In genomic region chr10:78541528-78542470, GRCh38 we compare ENCODE assay signal across 12 cellular contexts.
DNase-seq lines count a peak whose midpoint lies in the region; ATAC-seq and TF ChIP-seq lines count a peak whose summit lies in the region.
"Had no signal": no experiment of that assay in that cellular context is flagged by ENCODE, and none has a peak within 500 bp of the region (broad histone marks: within the 10 kb centered on the region; RNA-seq: fewer than 3 reads in every experiment).

No MANE protein-coding gene starts in this region.

- no peaks in the 10 kb centered on the region for H3K27me3 ChIP-seq in CD4-positive, alpha-beta T cell (ENCODE audit: control insufficient read depth, insufficient read depth, low read length)
- H3K27me3 ChIP-seq in Loucy (ENCODE audit: insufficient read depth, low read length, poor library complexity, severe bottlenecking) = no peaks in the 10 kb centered on the region

- H4K20me1 ChIP-seq in Loucy (ENCODE audit: insufficient read depth, low read length, poor library complexity, severe bottlenecking) = no peaks in the 10 kb centered on the region

- peak overlapping the region; percentile 74; the same call in 1 of the 2 replicates for H2AFZ ChIP-seq in Loucy (ENCODE audit: low read length)

- intact Hi-C loops in CD4-positive, alpha-beta T cell (cut with DNase I, micrococcal nuclease) = no loop called here

- H3K27ac ChIP-seq in CD4-positive, alpha-beta T cell (ENCODE audit: low read depth, low read length) = no peak overlapping the region
- H3K27ac ChIP-seq in coronary artery = peak overlapping the region in 1 of 2 donors; percentile 82
- H3K27ac ChIP-seq: epithelial cell of prostate had no signal

- H3K79me2 ChIP-seq in Loucy (ENCODE audit: insufficient read depth, low read length) = no peaks in the 10 kb centered on the region
- H3K79me2 ChIP-seq: parathyroid adenoma had no signal

- H3K4me3 ChIP-seq in Loucy (ENCODE audit: low read length, poor library complexity, severe bottlenecking) (no peak overlapping the region), coronary artery (no peak overlapping the region)

- H3K36me3 Mint-ChIP-seq in CD4-positive, alpha-beta T cell (ENCODE audit: low read depth) = no peaks in the 10 kb centered on the region
- no peaks in the 10 kb centered on the region for H3K36me3 Mint-ChIP-seq in naive thymus-derived CD8-positive, alpha-beta T cell

- peaks cover 6% of the 10 kb centered on the region for H3K4me1 Mint-ChIP-seq in CD4-positive, alpha-beta T cell (ENCODE audit: low read depth)
- peaks cover 0 to 8% (median 4%) of the 10 kb centered on the region in 4 donors for H3K4me1 Mint-ChIP-seq in naive thymus-derived CD8-positive, alpha-beta T cell

- no peaks in the 10 kb centered on the region for H3K9me2 ChIP-seq in Loucy (replicated peaks; ENCODE audit: low read depth, low read length)

- CTCF ChIA-PET in CD4-positive, alpha-beta T cell (lab: Charles Lee) = no interaction called here

- POLR2A ChIA-PET in CD4-positive, alpha-beta T cell (lab: Charles Lee) = no interaction called here
- POLR2A ChIA-PET in naive thymus-derived CD8-positive, alpha-beta T cell (lab: Charles Lee) = no interaction called here

- ATAC-seq in CD4-positive, alpha-beta T cell (ENCODE audit: poor library complexity) = no peak
- peak in 1 of 2 donors; percentile 30 for ATAC-seq in naive thymus-derived CD8-positive, alpha-beta T cell
- ATAC-seq: activated CD4-positive, CD25-positive, alpha-beta regulatory T cell treated with anti-CD3 and anti-CD28 coated beads, Interleukin-2, amount 50 U/mL, for 24 hours had no signal

- H3K9ac ChIP-seq in Loucy (ENCODE audit: low read depth, low read length, poor library complexity, severe bottlenecking) = no peak overlapping the region
- H3K9ac ChIP-seq: parathyroid adenoma had no signal

- H3K4me1 ChIP-seq in Loucy (ENCODE audit: insufficient read depth, low read length, poor library complexity, severe bottlenecking) = peaks cover 16% of the 10 kb centered on the region

- peak in 1 of 10 experiments; percentile 36 for DNase-seq in CD4-positive, alpha-beta T cell
- DNase-seq in coronary artery (ENCODE audit: low spot score) (peak; percentile 57), NCI-H748 treated with DMSO at 0.1 percent for 48 hours (lab: John Stamatoyannopoulos, UW) (no peak), COR-L47 (lab: John Stamatoyannopoulos, UW) (no peak), cerebellum (ENCODE audit: low spot score) (no peak)
- peak in 1 of 10 donors; percentile 20 for DNase-seq in naive thymus-derived CD8-positive, alpha-beta T cell
- no peak for DNase-seq in activated CD4-positive, CD25-positive, alpha-beta regulatory T cell treated with anti-CD3 and anti-CD28 coated beads, Interleukin-2, amount 50 U/mL, for 72 hours
- DNase-seq: NCI-H226 had no signal

- H3K27ac Mint-ChIP-seq in CD4-positive, alpha-beta T cell = peak overlapping the region; percentile 6
- H3K27ac Mint-ChIP-seq in naive thymus-derived CD8-positive, alpha-beta T cell = peak overlapping the region in 6 of 10 donors; percentile 14 to 88 (median 56)

- H3K9me3 ChIP-seq in CD4-positive, alpha-beta T cell (ENCODE audit: control insufficient read depth, low read length) = no peaks in the 10 kb centered on the region
- H3K9me3 ChIP-seq in Loucy (ENCODE audit: insufficient read depth, low read depth, low read length) = no peaks in the 10 kb centered on the region

- H3K27me3 Mint-ChIP-seq in CD4-positive, alpha-beta T cell = no peaks in the 10 kb centered on the region
- H3K27me3 Mint-ChIP-seq in naive thymus-derived CD8-positive, alpha-beta T cell = peaks cover 0 to 8% (median 2%) of the 10 kb centered on the region in 5 donors

- no peaks in the 10 kb centered on the region for H3K9me3 Mint-ChIP-seq in CD4-positive, alpha-beta T cell
- H3K9me3 Mint-ChIP-seq in naive thymus-derived CD8-positive, alpha-beta T cell = peaks cover 0 to 1% (median 0%) of the 10 kb centered on the region in 9 donors

- no peak overlapping the region for H3K4me3 Mint-ChIP-seq in CD4-positive, alpha-beta T cell
- H3K4me3 Mint-ChIP-seq in naive thymus-derived CD8-positive, alpha-beta T cell = peak overlapping the region in 1 of 10 donors; percentile 8

- no peaks in the 10 kb centered on the region for H3F3A ChIP-seq in Loucy (ENCODE audit: low read depth)

- H3K36me3 ChIP-seq in Loucy (ENCODE audit: insufficient read depth, low read length) = no peaks in the 10 kb centered on the region

- no peak for TF ChIP-seq CTCF in CD4-positive, alpha-beta T cell (IDR thresholded peaks at IDR 0.05)
- TF ChIP-seq CTCF in Loucy (conservative IDR thresholded peaks at IDR 0.05; ENCODE audit: low read length) (no peak), coronary artery (IDR thresholded peaks at IDR 0.05) (no peak)

- no peak overlapping the region for H3K4me2 ChIP-seq in Loucy (ENCODE audit: low read depth, low read length, poor library complexity, severe bottlenecking)
